Comparison of ENCODE assay signal across 8 cellular contexts in genomic region chr15:58212909-58213526, GRCh38.
DNase-seq lines count a peak whose midpoint lies in the region; ATAC-seq and TF ChIP-seq lines count a peak whose summit lies in the region.

No MANE protein-coding gene starts in this region.

- ATAC-seq in Right ventricle myocardium inferior (peak; percentile 65), HG03280 (IDR thresholded peaks at IDR 0.05; ENCODE audit: unreplicated experiment) (no peak), GM19452 (IDR thresholded peaks at IDR 0.05; ENCODE audit: unreplicated experiment) (no peak)

- H3K9me3 ChIP-seq in right atrium auricular region (no peaks in the 10 kb centered on the region), OCI-LY1 (ENCODE audit: low read length) (no peaks in the 10 kb centered on the region)

- DNase-seq in Right ventricle myocardium inferior (ENCODE audit: missing footprints) (no peak), right atrium auricular region (ENCODE audit: low spot score) (no peak), erythroblast (lab: John Stamatoyannopoulos, UW) (peak; percentile 5 to 27), pons (ENCODE audit: low spot score) (peak; percentile 74)
- DNase-seq in activated CD8-positive, alpha-beta memory T cell treated with anti-CD3 and anti-CD28 coated beads for 24 hours, result no peak

- TF ChIP-seq CTCF in right atrium auricular region (IDR thresholded peaks at IDR 0.05) (peak in 1 of 2 donors; percentile 68), OCI-LY1 (IDR thresholded peaks at IDR 0.05; ENCODE audit: low read length) (peak; percentile 36; the same call in 1 of the 2 replicates)

- no peak overlapping the region for H3K27ac ChIP-seq in right atrium auricular region
- H3K27ac ChIP-seq in OCI-LY1 (ENCODE audit: low read depth, low read length, poor library complexity, severe bottlenecking), result no peak overlapping the region

- no peak overlapping the region for H2AFZ ChIP-seq in OCI-LY1 (ENCODE audit: low read length)

- H3K4me3 ChIP-seq in right atrium auricular region, result no peak overlapping the region
- no peak overlapping the region for H3K4me3 ChIP-seq in OCI-LY1 (ENCODE audit: low read depth, low read length, poor library complexity, severe bottlenecking)

- intact Hi-C loops in Right ventricle myocardium inferior (cut with DNase I), result no loop called here

- H3K4me2 ChIP-seq in OCI-LY1 (ENCODE audit: low read length), result no peak overlapping the region

- no peaks in the 10 kb centered on the region for H4K20me1 ChIP-seq in OCI-LY1 (ENCODE audit: insufficient read depth, low read length)

- H3K9me2 ChIP-seq in OCI-LY1 (ENCODE audit: low read depth, low read length), result no peaks in the 10 kb centered on the region

- no peak for TF ChIP-seq POLR2A in erythroblast (IDR thresholded peaks at IDR 0.05; ENCODE audit: low read length)

- peaks cover 0 to 13% of the 10 kb centered on the region in 2 donors for H3K4me1 ChIP-seq in right atrium auricular region
- H3K4me1 ChIP-seq in OCI-LY1 (ENCODE audit: insufficient read depth, low read length, severe bottlenecking), result no peaks in the 10 kb centered on the region

- H3K36me3 ChIP-seq in right atrium auricular region, result no peaks in the 10 kb centered on the region
- H3K36me3 ChIP-seq in OCI-LY1 (ENCODE audit: insufficient read depth, low read length), result no peaks in the 10 kb centered on the region

- H3K9ac ChIP-seq in OCI-LY1 (ENCODE audit: low read length), result no peak overlapping the region

- no peaks in the 10 kb centered on the region for H3F3A ChIP-seq in OCI-LY1 (ENCODE audit: insufficient read depth, low read length)

- no peaks in the 10 kb centered on the region for H3K27me3 ChIP-seq in right atrium auricular region
- H3K27me3 ChIP-seq in OCI-LY1 (ENCODE audit: insufficient read depth, low read length), result no peaks in the 10 kb centered on the region

- H3K79me2 ChIP-seq in OCI-LY1 (ENCODE audit: insufficient read depth, low read length), result no peaks in the 10 kb centered on the region

Comparison
In these comparisons a context has a peak if more than half of its experiments do, and no peak if none do; other contexts are left out.
1. DNase-seq: peak in erythroblast (2 of 2) and pons (single experiment); none in Right ventricle myocardium inferior (single experiment), right atrium auricular region (single experiment) and activated CD8-positive, alpha-beta memory T cell treated with anti-CD3 and anti-CD28 coated beads for 24 hours (single experiment).